ENCODE assay signal across 8 cellular contexts in the genomic region with DNA sequence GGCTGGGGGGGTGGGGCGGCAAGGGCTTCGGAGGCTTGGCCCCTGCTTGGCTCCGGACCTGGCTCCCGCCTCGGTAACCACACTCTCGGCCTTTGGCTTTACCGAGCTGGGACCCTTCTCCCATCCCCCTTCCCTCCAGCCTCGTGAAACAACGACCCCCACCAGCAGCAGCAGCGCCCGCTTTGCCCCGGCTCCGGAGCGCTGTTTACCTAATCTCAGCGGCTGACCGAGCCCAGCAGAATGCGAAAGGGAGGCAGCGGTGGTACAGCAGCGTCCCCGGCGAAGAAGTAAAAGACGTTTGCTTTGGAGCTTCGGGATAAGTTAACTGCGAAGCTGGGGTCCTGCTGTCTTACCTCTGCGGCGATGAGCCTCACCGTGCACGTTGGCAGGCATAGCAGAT. TPM values are rescaled to one million over a fixed set of nuclear protein-coding genes. Genes with fewer than 3 reads are reported as not detected.
DNase-seq lines count a peak whose midpoint lies in the region; ATAC-seq and TF ChIP-seq lines count a peak whose summit lies in the region.

No MANE protein-coding gene starts in this region.

- H3K9me3 ChIP-seq in Caco-2 (no peaks in the 10 kb centered on the region), breast epithelium (no peaks in the 10 kb centered on the region), A673 (ENCODE audit: low read depth, low read length, poor library complexity, severe bottlenecking) (no peaks in the 10 kb centered on the region)

- H3K4me3 Mint-ChIP-seq in Caco-2 (ENCODE audit: unreplicated experiment), result peak overlapping the region; percentile 86

- H3K4me3 ChIP-seq in Caco-2 (ENCODE audit: low read depth, low read length), result peak overlapping the region; percentile 65
- peak overlapping the region; percentile 62 to 90 (median 80) for H3K4me3 ChIP-seq in breast epithelium
- H3K4me3 ChIP-seq in A673 (ENCODE audit: low read depth, low read length, poor library complexity, severe bottlenecking), result no peak overlapping the region

- no peak for ATAC-seq in stimulated activated naive CD8-positive, alpha-beta T cell treated with anti-CD3 and anti-CD28 coated beads, Interleukin-15, Interleukin-2, amounts not matched to agents 100 U/mL and 50 U/mL, for 24 hours
- ATAC-seq in GM21529 (IDR thresholded peaks at IDR 0.05; ENCODE audit: unreplicated experiment), result no peak

- no peaks in the 10 kb centered on the region for H3K9me3 Mint-ChIP-seq in Caco-2 (ENCODE audit: unreplicated experiment)

- peak overlapping the region; percentile 80 to 90 for H3K27ac ChIP-seq in breast epithelium
- H3K27ac ChIP-seq in A673 (ENCODE audit: low read depth, low read length, poor library complexity, severe bottlenecking), result no peak overlapping the region

- no peak for TF ChIP-seq POLR2A in breast epithelium (IDR thresholded peaks at IDR 0.05)

- H3K4me1 Mint-ChIP-seq in Caco-2 (ENCODE audit: low read depth, unreplicated experiment), result peaks cover 6% of the 10 kb centered on the region

- H3K36me3 ChIP-seq in Caco-2 (ENCODE audit: control insufficient read depth, insufficient read depth, low read length) (no peaks in the 10 kb centered on the region), breast epithelium (no peaks in the 10 kb centered on the region), A673 (ENCODE audit: insufficient read depth, low read length, poor library complexity, severe bottlenecking) (no peaks in the 10 kb centered on the region)

- peaks cover 29% of the 10 kb centered on the region for H3K27me3 Mint-ChIP-seq in Caco-2 (ENCODE audit: insufficient read depth, unreplicated experiment)

- POLR2A ChIA-PET in Caco-2 (lab: Charles Lee) (no interaction called here), A673 (lab: Charles Lee; ENCODE audit: low non-redundant PET) (no interaction called here)

- no peak overlapping the region for H3K27ac Mint-ChIP-seq in Caco-2 (ENCODE audit: unreplicated experiment)

- no peaks in the 10 kb centered on the region for H3K36me3 Mint-ChIP-seq in Caco-2 (ENCODE audit: insufficient read depth, unreplicated experiment)

- H3K4me1 ChIP-seq in Caco-2 (no peaks in the 10 kb centered on the region; the same call in 1 of the 2 replicates), breast epithelium (peaks cover 0 to 11% of the 10 kb centered on the region in 2 donors), A673 (ENCODE audit: insufficient read depth, low read length, poor library complexity, severe bottlenecking) (no peaks in the 10 kb centered on the region)

- BruUV-seq in Caco-2 (replicated peaks; lab: Mats Ljungman, UMichigan) (no TSS peak), A673 (replicated peaks; lab: Mats Ljungman, UMichigan) (no TSS peak)

- CTCF ChIA-PET in Caco-2 (lab: Charles Lee), result interaction anchor here (2.1 kb wide), 1 partner anchor 189 kb away, joined by 6 read pairs; no protein-coding TSS in a partner anchor
- CTCF ChIA-PET in A673 (lab: Charles Lee), result no interaction called here

- DNase-seq in Caco-2, result peak in 1 of 2 experiments; percentile 1
- DNase-seq in NCI-H1092 (lab: John Stamatoyannopoulos, UW), result peak; percentile 39
- DNase-seq in breast epithelium (ENCODE audit: low spot score in 2 of 2), result peak; percentile 22 to 55
- peak; percentile 29 for DNase-seq in kidney tubule cell (ENCODE audit: low spot score)
- DNase-seq in stimulated activated naive CD8-positive, alpha-beta T cell treated with anti-CD3 and anti-CD28 coated beads, Interleukin-15, Interleukin-2, amounts not matched to agents 100 U/mL and 50 U/mL, for 24 hours, result peak; percentile 6
- DNase-seq in A172 (ENCODE audit: low spot score), result no peak
- no peak for DNase-seq in A673 (ENCODE audit: low spot score)

- TF ChIP-seq CTCF in Caco-2 (IDR thresholded peaks at IDR 0.05; ENCODE audit: insufficient read depth in 1 of 2, low read depth in 1 of 2, low read length in 1 of 2, severe bottlenecking in 1 of 2, unreplicated experiment in 1 of 2), result no peak
- no peak for TF ChIP-seq CTCF in breast epithelium (IDR thresholded peaks at IDR 0.05)
- no peak for TF ChIP-seq CTCF in A673 (conservative IDR thresholded peaks at IDR 0.05; ENCODE audit: low read depth, low read length)

- intact Hi-C loops in Caco-2 (cut with micrococcal nuclease; ENCODE audit: unreplicated experiment) (loop anchor here (2.0 kb wide), 1 partner anchor 183 kb away; no protein-coding TSS in a partner anchor), breast epithelium (cut with DNase I; ENCODE audit: low total_unique reads) (no loop called here), A673 (cut with micrococcal nuclease; ENCODE audit: unreplicated experiment) (loop anchor here (10.0 kb wide), 1 partner anchor 1103 kb away; no protein-coding TSS in a partner anchor)

- peaks cover 2% of the 10 kb centered on the region; the same call in 1 of the 2 replicates for H3K27me3 ChIP-seq in Caco-2 (replicated peaks; ENCODE audit: control insufficient read depth, insufficient read depth, low read length)
- H3K27me3 ChIP-seq in breast epithelium, result no peaks in the 10 kb centered on the region
- H3K27me3 ChIP-seq in A673 (replicated peaks; ENCODE audit: insufficient read depth, low read depth, low read length, poor library complexity), result peaks cover 42% of the 10 kb centered on the region

RNA-seq across cellular contexts. Expression of gene LARGE1, which starts 2.0 kb away (rescaled TPM):
- total RNA-seq in Caco-2 (2022), result 3.2 and 5.8 TPM in 2 replicates
- 10 to 100 TPM; 23.6 to 27.8 (median 26.1) TPM for total RNA-seq in breast epithelium
- total RNA-seq in A172 (2014; rRNA removed; shearing (Covaris generic)), result 4.4 and 4.9 TPM in 2 replicates
- not detected in 2 replicates for total RNA-seq in A673 (2021)

Comparison
In these comparisons a context has a peak if more than half of its experiments do, and no peak if none do; other contexts are left out.
1. DNase-seq: peak in NCI-H1092 (single experiment), breast epithelium (2 of 2), kidney tubule cell (single experiment) and stimulated activated naive CD8-positive, alpha-beta T cell treated with anti-CD3 and anti-CD28 coated beads, Interleukin-15, Interleukin-2, amounts not matched to agents 100 U/mL and 50 U/mL, for 24 hours (single experiment); none in A172 (single experiment) and A673 (single experiment).